In genomic region chr5:128241071-128241695, GRCh38 we compare ENCODE assay signal across 12 cellular contexts.
"Had no signal": no experiment of that assay in that cellular context is flagged by ENCODE, and none has a peak within 500 bp of the region (broad histone marks: within the 10 kb centered on the region; RNA-seq: fewer than 3 reads in every experiment).

No MANE protein-coding gene starts in this region.

- H3K27ac ChIP-seq: hepatocyte, parathyroid adenoma, tibial nerve had no signal

- H3K36me3 ChIP-seq: tibial nerve had no signal

- H3K9me3 ChIP-seq: tibial nerve had no signal

- H3K79me2 ChIP-seq: hepatocyte, parathyroid adenoma had no signal

- H3K4me3 Mint-ChIP-seq: activated naive CD8-positive, alpha-beta T cell; stimulated activated memory B cell treated with anti-CD40 and anti-IgM and Interleukin-4, amounts not matched to agents 10 μg/mL and 1 μg/mL and 100 μg/mL, for 72 hours had no signal

- DNase-seq: activated CD4-positive, alpha-beta T cell treated with anti-CD3 and anti-CD28 coated beads, Interleukin-2, amount 50 U/mL, for 1 hour; activated effector memory CD4-positive, alpha-beta T cell treated with Interleukin-2 at 50 U/mL for 16 hours; activated T-cell treated with anti-CD3 and anti-CD28 coated beads, Interleukin-2, amount 50 U/mL, for 1 hour; kidney glomerular epithelial cell; retina; small intestine had no signal

- H3K27me3 ChIP-seq: hepatocyte, tibial nerve had no signal

- H3K4me2 ChIP-seq: hepatocyte had no signal

- H3K4me1 ChIP-seq: parathyroid adenoma had no signal

- H3K27ac Mint-ChIP-seq: activated naive CD8-positive, alpha-beta T cell; stimulated activated memory B cell treated with anti-CD40 and anti-IgM and Interleukin-4, amounts not matched to agents 10 μg/mL and 1 μg/mL and 100 μg/mL, for 72 hours had no signal

- H3K4me1 Mint-ChIP-seq: stimulated activated memory B cell treated with anti-CD40 and anti-IgM and Interleukin-4, amounts not matched to agents 10 μg/mL and 1 μg/mL and 100 μg/mL, for 72 hours had no signal

- H2AFZ ChIP-seq: hepatocyte, parathyroid adenoma had no signal

- ATAC-seq: esophagus mucosa; stimulated activated memory B cell treated with anti-CD40 and anti-IgM and Interleukin-4, amounts not matched to agents 10 μg/mL and 1 μg/mL and 100 μg/mL, for 72 hours had no signal

- H3K36me3 Mint-ChIP-seq: activated naive CD8-positive, alpha-beta T cell; stimulated activated memory B cell treated with anti-CD40 and anti-IgM and Interleukin-4, amounts not matched to agents 10 μg/mL and 1 μg/mL and 100 μg/mL, for 72 hours had no signal

- H3K4me3 ChIP-seq: hepatocyte, tibial nerve had no signal
